In the genomic region with DNA sequence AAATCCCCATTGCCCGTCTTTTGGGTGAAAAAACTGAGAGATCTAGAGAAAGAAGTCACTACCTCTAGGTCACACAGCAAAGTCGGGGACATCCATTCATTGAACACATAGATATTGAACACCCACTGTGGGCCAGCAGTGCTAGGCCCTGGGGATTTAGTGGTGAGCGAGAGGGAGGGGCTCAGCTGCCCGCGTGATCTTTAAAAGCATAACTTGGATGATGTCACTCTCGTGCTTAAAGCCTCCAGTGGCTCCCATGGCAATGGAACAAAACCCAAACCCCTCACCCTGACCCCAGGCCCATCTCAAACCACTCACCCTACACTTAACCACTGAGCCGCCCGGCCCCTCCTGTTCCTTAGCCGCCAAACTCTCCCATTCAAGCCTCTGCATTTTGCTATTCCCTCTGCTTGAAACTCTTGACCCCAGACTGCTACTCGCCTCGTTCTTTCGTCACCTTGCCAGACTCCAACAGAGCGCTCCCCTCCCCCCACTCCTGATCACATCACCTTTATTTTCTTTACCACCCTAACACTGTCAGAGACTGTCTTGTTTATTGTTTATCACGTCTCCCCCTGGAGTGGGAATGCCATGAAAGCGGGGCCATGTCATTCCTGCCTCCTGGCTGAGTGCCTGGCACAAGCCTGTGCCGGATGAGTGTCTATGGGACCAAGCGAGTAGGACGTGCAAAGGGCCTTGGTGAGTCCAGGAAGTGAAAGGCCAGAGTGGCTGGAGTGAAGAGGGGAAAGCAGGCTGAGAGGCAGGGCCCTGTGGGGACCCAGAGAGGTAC, we compare ENCODE assay signal across 6 cellular contexts. TPM values are rescaled to one million over a fixed set of nuclear protein-coding genes. Genes with fewer than 3 reads are reported as not detected.
DNase-seq lines count a peak whose midpoint lies in the region; ATAC-seq lines count a peak whose summit lies in the region.

No MANE protein-coding gene starts in this region.

- H3K27me3 Mint-ChIP-seq in T-helper 17 cell (no peaks in the 10 kb centered on the region), immature natural killer cell (ENCODE audit: low read depth in 3 of 3) (peaks cover 0 to 6% (median 2%) of the 10 kb centered on the region in 3 donors)

- ATAC-seq in HG03097 (IDR thresholded peaks at IDR 0.05; ENCODE audit: low FRiP score, unreplicated experiment) (peak; percentile 15), T-helper 17 cell (peak; percentile 35), HG02642 (IDR thresholded peaks at IDR 0.05; ENCODE audit: poor library complexity, unreplicated experiment) (no peak)

- H3K27ac Mint-ChIP-seq in T-helper 17 cell (peak overlapping the region; percentile 70), immature natural killer cell (peak overlapping the region in 2 of 6 donors; percentile 39 to 60)

- H3K9me3 ChIP-seq in T-helper 17 cell (ENCODE audit: control insufficient read depth, low read length, poor library complexity, severe bottlenecking) = no peaks in the 10 kb centered on the region

- no peaks in the 10 kb centered on the region for H3K9me3 Mint-ChIP-seq in immature natural killer cell

- H3K4me3 ChIP-seq in GM08714 (ENCODE audit: low read length) = peak overlapping the region; percentile 52; the same call in 1 of the 2 replicates

- peaks cover 3% of the 10 kb centered on the region for H3K36me3 Mint-ChIP-seq in T-helper 17 cell (ENCODE audit: low read depth)
- peaks cover 3 to 9% (median 4%) of the 10 kb centered on the region in 3 donors for H3K36me3 Mint-ChIP-seq in immature natural killer cell

- H3K4me1 Mint-ChIP-seq in T-helper 17 cell (peaks cover 37% of the 10 kb centered on the region), immature natural killer cell (peaks cover 28 to 40% of the 10 kb centered on the region in 2 donors)

- H3K4me3 Mint-ChIP-seq in T-helper 17 cell (peak overlapping the region; percentile 85), immature natural killer cell (peak overlapping the region; percentile 25 to 77 (median 72))

- DNase-seq in T-helper 17 cell (no peak), immature natural killer cell (no peak), C1 segment of cervical spinal cord (lab: John Stamatoyannopoulos, UW) (no peak)

RNA-seq across cellular contexts. Expression of a gene that starts 0.7 kb away (rescaled TPM):
- total RNA-seq in T-helper 17 cell = 1 to 10 TPM; 2.1 to 2.3 TPM
- under 1 TPM in 2 of 3 donors, not detected in 1; 0.14 to 0.18 TPM for polyA plus RNA-seq in immature natural killer cell

RNA-seq across cellular contexts. Expression of a gene that starts 6.4 kb away (rescaled TPM):
- 10 to 100 TPM; 23.3 to 26.2 TPM for total RNA-seq in T-helper 17 cell
- 10 to 100 TPM; 48.0 to 79.7 (median 59.8) TPM for polyA plus RNA-seq in immature natural killer cell

RNA-seq across cellular contexts. Expression of a gene that starts 14.4 kb away (rescaled TPM):
- 10 to 100 TPM; 18.5 to 22.1 TPM for total RNA-seq in T-helper 17 cell
- 10 to 100 TPM in 1 of 3 donors, 1 to 10 TPM in 2; 8.7 to 20.1 (median 9.1) TPM for polyA plus RNA-seq in immature natural killer cell

RNA-seq across cellular contexts. Expression of a gene that starts 31.9 kb away (rescaled TPM):
- 100 to 1,000 TPM in 1 of 2 donors, 10 to 100 TPM in 1; 74.5 to 108 TPM for total RNA-seq in T-helper 17 cell
- 10 to 100 TPM; 84.0 to 97.8 (median 94.1) TPM for polyA plus RNA-seq in immature natural killer cell

RNA-seq across cellular contexts. Expression of a gene that starts 49.5 kb away (rescaled TPM):
- 100 to 1,000 TPM; 254 to 268 TPM for total RNA-seq in T-helper 17 cell
- polyA plus RNA-seq in immature natural killer cell = 10 to 100 TPM in 2 of 3 donors, 1 to 10 TPM in 1; 7.6 to 19.6 (median 14.7) TPM
